Comparison of ENCODE assay signal across 9 cellular contexts in genomic region chr5:132526974-132527564, GRCh38. TPM values are rescaled to one million over a fixed set of nuclear protein-coding genes. Genes with fewer than 3 reads are reported as not detected.
DNase-seq lines count a peak whose midpoint lies in the region; ATAC-seq and TF ChIP-seq lines count a peak whose summit lies in the region.
"Had no signal": no experiment of that assay in that cellular context is flagged by ENCODE, and none has a peak within 500 bp of the region (broad histone marks: within the 10 kb centered on the region; RNA-seq: fewer than 3 reads in every experiment).

No MANE protein-coding gene starts in this region.

- no peak overlapping the region for H3K27ac Mint-ChIP-seq in naive thymus-derived CD4-positive, alpha-beta T cell

- H3K9me2 ChIP-seq in Loucy (replicated peaks; ENCODE audit: low read depth, low read length) = no peaks in the 10 kb centered on the region

- H3K36me3 ChIP-seq in Loucy (ENCODE audit: insufficient read depth, low read length) = no peaks in the 10 kb centered on the region
- H3K36me3 ChIP-seq in naive thymus-derived CD4-positive, alpha-beta T cell (ENCODE audit: control insufficient read depth in 2 of 3, insufficient read depth in 3 of 3, low read length in 3 of 3) = no peaks in the 10 kb centered on the region

- DNase-seq in GF-D8 (lab: John Stamatoyannopoulos, UW) = peak; percentile 1
- DNase-seq in astrocyte of the spinal cord (ENCODE audit: low read depth, low spot score) = peak; percentile 6
- no peak for DNase-seq in naive thymus-derived CD4-positive, alpha-beta T cell
- DNase-seq in DMS 273 (lab: John Stamatoyannopoulos, UW; ENCODE audit: unreplicated experiment) = no peak

- no peaks in the 10 kb centered on the region for H4K20me1 ChIP-seq in Loucy (ENCODE audit: insufficient read depth, low read length, poor library complexity, severe bottlenecking)

- intact Hi-C loops in naive thymus-derived CD4-positive, alpha-beta T cell (cut with micrococcal nuclease) = loop anchor here (1.0 to 10.0 kb wide), 11 partner anchors 29 to 358 kb away; partner anchors contain the start of gene RAD50 (in 1 of the 2)

- ATAC-seq in naive thymus-derived CD4-positive, alpha-beta T cell = peak; percentile 62
- ATAC-seq in GM21381 (IDR thresholded peaks at IDR 0.05; ENCODE audit: unreplicated experiment) (no peak), GM21717 (IDR thresholded peaks at IDR 0.05; ENCODE audit: unreplicated experiment) (no peak), GM19324 (IDR thresholded peaks at IDR 0.05; ENCODE audit: low FRiP score, unreplicated experiment) (no peak)

- peaks cover 12 to 50% (median 16%) of the 10 kb centered on the region in 7 donors for H3K4me1 Mint-ChIP-seq in naive thymus-derived CD4-positive, alpha-beta T cell

- H2AFZ ChIP-seq in Loucy (ENCODE audit: low read length) = peak overlapping the region; percentile 87; the same call in 1 of the 2 replicates

- H3F3A ChIP-seq in Loucy (ENCODE audit: low read depth) = no peaks in the 10 kb centered on the region

- H3K9me3 Mint-ChIP-seq in naive thymus-derived CD4-positive, alpha-beta T cell = no peaks in the 10 kb centered on the region

- CTCF ChIA-PET in naive thymus-derived CD4-positive, alpha-beta T cell (lab: Charles Lee) = interaction anchor here (0.7 to 3.0 kb wide), 5 partner anchors 20 to 1295 kb away, joined by 3 to 22 read pairs (median 3); no protein-coding TSS in a partner anchor

- in situ Hi-C loops in astrocyte of the spinal cord (cut with HindIII; ENCODE audit: low sequenced_read_pairs) = no loop called here

- H3K27me3 ChIP-seq in Loucy (ENCODE audit: insufficient read depth, low read length, poor library complexity, severe bottlenecking) = no peaks in the 10 kb centered on the region
- H3K27me3 ChIP-seq in naive thymus-derived CD4-positive, alpha-beta T cell (ENCODE audit: control insufficient read depth in 2 of 2, insufficient read depth in 2 of 2, low read length in 2 of 2) = no peaks in the 10 kb centered on the region

- POLR2A ChIA-PET in naive thymus-derived CD4-positive, alpha-beta T cell (lab: Charles Lee) = interaction anchor here (0.6 to 2.1 kb wide), 2 partner anchors 30 to 293 kb away, joined by 3 to 5 read pairs; partner anchors contain the start of gene RAD50

- H3K9ac ChIP-seq in Loucy (ENCODE audit: low read depth, low read length, poor library complexity, severe bottlenecking) = peak overlapping the region; percentile 30

- peaks cover 0 to 8% (median 6%) of the 10 kb centered on the region in 5 donors for H3K27me3 Mint-ChIP-seq in naive thymus-derived CD4-positive, alpha-beta T cell

- H3K79me2 ChIP-seq in Loucy (ENCODE audit: insufficient read depth, low read length) = no peaks in the 10 kb centered on the region

- peaks cover 18% of the 10 kb centered on the region for H3K4me1 ChIP-seq in Loucy (ENCODE audit: insufficient read depth, low read length, poor library complexity, severe bottlenecking)
- H3K4me1 ChIP-seq in naive thymus-derived CD4-positive, alpha-beta T cell (ENCODE audit: control insufficient read depth in 2 of 2, insufficient read depth in 2 of 2, low read length in 2 of 2) = peaks cover 4% of the 10 kb centered on the region in 2 donors

- no peak overlapping the region for H3K27ac ChIP-seq in naive thymus-derived CD4-positive, alpha-beta T cell (ENCODE audit: low read depth, low read length)

- TF ChIP-seq CTCF in Loucy (conservative IDR thresholded peaks at IDR 0.05; ENCODE audit: low read length) (no peak), astrocyte of the spinal cord (IDR thresholded peaks at IDR 0.05; ENCODE audit: low read depth, low read length) (no peak)

- H3K4me3 ChIP-seq in Loucy (ENCODE audit: low read length, poor library complexity, severe bottlenecking) (peak overlapping the region; percentile 68), astrocyte of the spinal cord (ENCODE audit: low read depth, low read length) (no peak overlapping the region)
- H3K4me3 ChIP-seq in naive thymus-derived CD4-positive, alpha-beta T cell (ENCODE audit: low read length) = no peak overlapping the region

- peaks cover 0 to 4% (median 0%) of the 10 kb centered on the region in 5 donors for H3K36me3 Mint-ChIP-seq in naive thymus-derived CD4-positive, alpha-beta T cell

- no peak overlapping the region for H3K4me3 Mint-ChIP-seq in naive thymus-derived CD4-positive, alpha-beta T cell

- H3K4me2 ChIP-seq in Loucy (ENCODE audit: low read depth, low read length, poor library complexity, severe bottlenecking) = peak overlapping the region; percentile 61

- no peaks in the 10 kb centered on the region for H3K9me3 ChIP-seq in Loucy (ENCODE audit: insufficient read depth, low read depth, low read length)
- no peaks in the 10 kb centered on the region for H3K9me3 ChIP-seq in naive thymus-derived CD4-positive, alpha-beta T cell (ENCODE audit: control insufficient read depth in 2 of 3, low read length in 3 of 3)

RNA-seq across cellular contexts. Expression of gene IL5, which starts 16.3 kb away (rescaled TPM):
- total RNA-seq in naive thymus-derived CD4-positive, alpha-beta T cell = 1 to 10 TPM in 1 of 5 experiments, not detected in 4; 1.2 TPM
- not detected for polyA plus RNA-seq in naive thymus-derived CD4-positive, alpha-beta T cell
- total RNA-seq: osteocyte had no signal

RNA-seq across cellular contexts. Expression of gene RAD50, which starts 29.7 kb away (rescaled TPM):
- total RNA-seq in naive thymus-derived CD4-positive, alpha-beta T cell = 10 to 100 TPM; 18.0 to 35.4 (median 32.2) TPM
- polyA plus RNA-seq in naive thymus-derived CD4-positive, alpha-beta T cell = 10 to 100 TPM; 14.8 to 25.2 TPM

RNA-seq across cellular contexts. Expression of gene IRF1, which starts 36.5 kb away (rescaled TPM):
- 100 to 1,000 TPM; 118 to 632 (median 549) TPM for total RNA-seq in naive thymus-derived CD4-positive, alpha-beta T cell
- 100 to 1,000 TPM; 148 to 174 TPM for polyA plus RNA-seq in naive thymus-derived CD4-positive, alpha-beta T cell

Comparison
In these comparisons a context has a peak if more than half of its experiments do, and no peak if none do; other contexts are left out.
1. DNase-seq: peak in GF-D8 (single experiment) and astrocyte of the spinal cord (single experiment); none in naive thymus-derived CD4-positive, alpha-beta T cell (0 of 9) and DMS 273 (single experiment).